8 cellular contexts compared by ENCODE assay signal in genomic region chr1:179142889-179143299, GRCh38.
DNase-seq lines count a peak whose midpoint lies in the region; ATAC-seq, FAIRE-seq and TF ChIP-seq lines count a peak whose summit lies in the region.

No MANE protein-coding gene starts in this region.

- DNase-seq in GM12891 (ENCODE audit: insufficient read length, low spot score) (no peak), RWPE2 (ENCODE audit: low spot score) (no peak), epithelial cell of prostate (ENCODE audit: low read depth, low spot score) (peak; percentile 91), pons (ENCODE audit: low spot score) (peak; percentile 59), DMS114 treated with DMSO at 0.1 percent for 48 hours (lab: John Stamatoyannopoulos, UW; ENCODE audit: unreplicated experiment) (no peak)
- no peak for DNase-seq in central memory CD4-positive, alpha-beta T cell

- H3K27ac ChIP-seq in RWPE2 (ENCODE audit: poor library complexity, severe bottlenecking) (peak overlapping the region; percentile 98), epithelial cell of prostate (peak overlapping the region; percentile 96)

- no peaks in the 10 kb centered on the region for H3K9me3 ChIP-seq in RWPE2 (ENCODE audit: severe bottlenecking)

- H3K27me3 ChIP-seq in RWPE2 (ENCODE audit: insufficient read depth, poor library complexity, severe bottlenecking): no peaks in the 10 kb centered on the region

- H3K4me3 ChIP-seq in RWPE2 (ENCODE audit: severe bottlenecking): peak overlapping the region; percentile 42

- H3K36me3 ChIP-seq in RWPE2 (ENCODE audit: low read depth): peaks cover 14% of the 10 kb centered on the region

- FAIRE-seq in GM12891 (lab: Jason Lieb, UNC): no peak

- ATAC-seq in RWPE2 (ENCODE audit: low read depth) (peak; percentile 85), HG03378 (IDR thresholded peaks at IDR 0.05; ENCODE audit: unreplicated experiment) (no peak), GM18502 (IDR thresholded peaks at IDR 0.05; ENCODE audit: poor library complexity, unreplicated experiment) (no peak)

- TF ChIP-seq CTCF in RWPE2 (IDR thresholded peaks at IDR 0.05; ENCODE audit: poor library complexity, severe bottlenecking): no peak

- peaks cover 33% of the 10 kb centered on the region for H3K4me1 ChIP-seq in RWPE2 (ENCODE audit: insufficient read depth, poor library complexity, severe bottlenecking)

- no peak for TF ChIP-seq POLR2A in GM12891 (IDR thresholded peaks at IDR 0.05; ENCODE audit: low read depth, low read length)

TF ChIP-seq in GM12891, 5 proteins besides CTCF, POLR2A, EP300 and RAD21:
- TF ChIP-seq TAF1 (IDR thresholded peaks at IDR 0.05; ENCODE audit: low read depth, low read length) (no peak), POLR2AphosphoS5 (IDR thresholded peaks at IDR 0.05; ENCODE audit: low read depth, low read length) (no peak), PAX5 (IDR thresholded peaks at IDR 0.05; ENCODE audit: insufficient read depth, low read length, severe bottlenecking) (no peak), SPI1 (IDR thresholded peaks at IDR 0.05; ENCODE audit: low read depth, low read length) (peak; percentile 75), POU2F2 (IDR thresholded peaks at IDR 0.05; ENCODE audit: low read depth, low read length) (no peak)
TF ChIP-seq in GM12891: peak in this region for 1.

Comparison
In these comparisons a context has a peak if more than half of its experiments do, and no peak if none do; other contexts are left out.
1. DNase-seq: peak in epithelial cell of prostate (single experiment) and pons (single experiment); none in GM12891 (single experiment), RWPE2 (single experiment), DMS114 treated with DMSO at 0.1 percent for 48 hours (single experiment) and central memory CD4-positive, alpha-beta T cell (single experiment).